22 cellular contexts compared by ENCODE assay signal in the genomic region with DNA sequence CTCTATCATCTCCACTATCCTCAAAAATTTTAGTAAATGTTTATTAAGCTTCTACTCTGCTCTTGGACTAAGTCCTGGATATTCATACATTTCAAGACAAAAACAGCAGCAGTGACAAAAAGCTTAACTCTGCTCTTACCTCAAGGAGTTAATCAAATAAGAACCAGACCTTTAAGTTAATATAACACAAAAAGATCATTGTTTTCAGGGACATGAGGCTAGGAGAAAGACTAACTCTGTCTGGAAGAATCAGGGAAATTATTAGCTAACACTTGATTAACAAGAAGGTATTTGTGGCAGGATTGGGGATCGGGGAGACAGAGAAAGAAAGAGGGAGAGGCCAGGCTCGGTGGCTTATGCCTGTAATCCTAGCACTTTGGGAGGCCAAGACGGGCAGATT.
"Had no signal": no experiment of that assay in that cellular context is flagged by ENCODE, and none has a peak within 500 bp of the region (broad histone marks: within the 10 kb centered on the region; RNA-seq: fewer than 3 reads in every experiment).

No MANE protein-coding gene starts in this region.

- DNase-seq: activated CD4-positive, alpha-beta T cell treated with anti-CD3 and anti-CD28 coated beads, Interleukin-2, amount 10 ng/mL, durations not matched to agents 24 days and 14 days; activated CD8-positive, alpha-beta T cell treated with anti-CD3 and anti-CD28 coated beads for 36 hours; activated naive CD4-positive, alpha-beta T cell; activated naive CD8-positive, alpha-beta T cell treated with anti-CD3 and anti-CD28 coated beads for 36 hours; activated T-cell treated with anti-CD3 and anti-CD28 coated beads, Interleukin-2, amount 50 U/mL, for 1 hour; amniotic stem cell; central memory CD4-positive, alpha-beta T cell; colonic mucosa; immature natural killer cell; mesenchymal stem cell; naive thymus-derived CD4-positive, alpha-beta T cell; stimulated activated CD4-positive, alpha-beta T cell treated with anti-CD3 and anti-CD28 coated beads, Interleukin-2, amount 100 ng/mL, for 48 hours; T-helper 1 cell; T-helper 9 cell had no signal

- H3K4me3 Mint-ChIP-seq: activated CD4-positive, alpha-beta T cell treated with anti-CD3 and anti-CD28 coated beads, Interleukin-2, amount 10 ng/mL, durations not matched to agents 24 days and 14 days; activated CD8-positive, alpha-beta T cell treated with anti-CD3 and anti-CD28 coated beads for 36 hours; activated naive CD8-positive, alpha-beta T cell treated with anti-CD3 and anti-CD28 coated beads for 36 hours; activated T-helper 17 cell treated with anti-CD3 and anti-CD28 coated beads, Interleukin-2, amount 50 U/mL, for 72 hours; immature natural killer cell; naive thymus-derived CD4-positive, alpha-beta T cell; stimulated activated naive CD8-positive, alpha-beta T cell treated with anti-CD3 and anti-CD28 coated beads, Interleukin-15, Interleukin-2, amounts not matched to agents 100 ng/mL and 50 ng/mL, for 24 hours had no signal

- H3K27me3 ChIP-seq: colonic mucosa, neutrophil, right atrium auricular region, suprapubic skin had no signal

- H3K9me3 Mint-ChIP-seq: activated CD4-positive, alpha-beta T cell treated with anti-CD3 and anti-CD28 coated beads, Interleukin-2, amount 10 ng/mL, durations not matched to agents 24 days and 14 days; activated CD8-positive, alpha-beta T cell treated with anti-CD3 and anti-CD28 coated beads for 36 hours; activated naive CD8-positive, alpha-beta T cell treated with anti-CD3 and anti-CD28 coated beads for 36 hours; activated T-helper 17 cell treated with anti-CD3 and anti-CD28 coated beads, Interleukin-2, amount 50 U/mL, for 72 hours; immature natural killer cell; naive thymus-derived CD4-positive, alpha-beta T cell; stimulated activated naive CD8-positive, alpha-beta T cell treated with anti-CD3 and anti-CD28 coated beads, Interleukin-15, Interleukin-2, amounts not matched to agents 100 ng/mL and 50 ng/mL, for 24 hours had no signal

- H3K27me3 Mint-ChIP-seq: activated CD4-positive, alpha-beta T cell treated with anti-CD3 and anti-CD28 coated beads, Interleukin-2, amount 10 ng/mL, durations not matched to agents 24 days and 14 days; activated CD8-positive, alpha-beta T cell treated with anti-CD3 and anti-CD28 coated beads for 36 hours; activated naive CD8-positive, alpha-beta T cell treated with anti-CD3 and anti-CD28 coated beads for 36 hours; activated T-helper 17 cell treated with anti-CD3 and anti-CD28 coated beads, Interleukin-2, amount 50 U/mL, for 72 hours; naive thymus-derived CD4-positive, alpha-beta T cell; stimulated activated naive CD8-positive, alpha-beta T cell treated with anti-CD3 and anti-CD28 coated beads, Interleukin-15, Interleukin-2, amounts not matched to agents 100 ng/mL and 50 ng/mL, for 24 hours had no signal

- H3K27ac Mint-ChIP-seq: activated CD4-positive, alpha-beta T cell treated with anti-CD3 and anti-CD28 coated beads, Interleukin-2, amount 10 ng/mL, durations not matched to agents 24 days and 14 days; activated CD8-positive, alpha-beta T cell treated with anti-CD3 and anti-CD28 coated beads for 36 hours; activated naive CD8-positive, alpha-beta T cell treated with anti-CD3 and anti-CD28 coated beads for 36 hours; activated T-helper 17 cell treated with anti-CD3 and anti-CD28 coated beads, Interleukin-2, amount 50 U/mL, for 72 hours; naive thymus-derived CD4-positive, alpha-beta T cell; stimulated activated naive CD8-positive, alpha-beta T cell treated with anti-CD3 and anti-CD28 coated beads, Interleukin-15, Interleukin-2, amounts not matched to agents 100 ng/mL and 50 ng/mL, for 24 hours had no signal

- ATAC-seq: activated CD8-positive, alpha-beta T cell treated with anti-CD3 and anti-CD28 coated beads for 36 hours; activated T-helper 17 cell treated with anti-CD3 and anti-CD28 coated beads, Interleukin-2, amount 50 U/mL, for 72 hours; esophagus mucosa; naive thymus-derived CD4-positive, alpha-beta T cell had no signal

- H3K4me1 Mint-ChIP-seq: activated CD4-positive, alpha-beta T cell treated with anti-CD3 and anti-CD28 coated beads, Interleukin-2, amount 10 ng/mL, durations not matched to agents 24 days and 14 days; activated naive CD8-positive, alpha-beta T cell treated with anti-CD3 and anti-CD28 coated beads for 36 hours; activated T-helper 17 cell treated with anti-CD3 and anti-CD28 coated beads, Interleukin-2, amount 50 U/mL, for 72 hours; immature natural killer cell had no signal

- H3K27ac ChIP-seq: colonic mucosa, neutrophil, parathyroid adenoma, skin epidermis, suprapubic skin had no signal

- H3K9me3 ChIP-seq: colonic mucosa, neutrophil, right atrium auricular region, suprapubic skin had no signal
